Comparison of ENCODE assay signal across 10 cellular contexts in the genomic region with DNA sequence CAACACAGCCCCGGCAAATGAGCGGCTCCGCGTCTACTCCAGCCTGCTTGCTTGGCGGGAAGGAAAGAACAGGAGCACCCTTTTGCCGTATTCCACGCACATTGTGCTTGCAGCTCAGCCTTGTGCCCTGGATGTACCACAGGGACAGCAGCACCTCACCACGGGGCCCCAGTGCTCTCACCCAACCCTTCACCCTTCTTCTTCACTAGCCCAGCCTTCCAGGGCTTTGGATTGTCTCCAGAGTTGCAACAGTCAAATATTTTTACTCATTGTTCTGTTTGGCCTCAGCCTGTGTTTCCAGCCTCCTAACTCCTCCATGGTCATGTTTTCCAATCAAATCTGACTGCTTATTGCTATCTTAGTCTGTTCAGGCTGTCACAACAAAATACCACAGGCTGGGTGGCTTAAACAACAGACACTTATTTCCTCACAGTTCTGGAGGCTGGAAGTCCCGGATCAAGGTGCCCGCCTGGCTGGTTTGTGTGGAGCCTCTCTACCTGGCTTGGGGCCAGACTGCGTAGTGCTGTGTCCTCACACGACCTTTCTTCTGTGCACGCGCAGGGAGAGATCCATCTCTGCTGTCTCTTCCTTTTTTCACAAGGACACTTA.
DNase-seq lines count a peak whose midpoint lies in the region; ATAC-seq and TF ChIP-seq lines count a peak whose summit lies in the region.
"Had no signal": no experiment of that assay in that cellular context is flagged by ENCODE, and none has a peak within 500 bp of the region (broad histone marks: within the 10 kb centered on the region; RNA-seq: fewer than 3 reads in every experiment).

No MANE protein-coding gene starts in this region.

- peak; percentile 79 for DNase-seq in DMS153 (lab: John Stamatoyannopoulos, UW)
- DNase-seq in NCI-H2196 treated with DMSO at 0.1 percent for 48 hours (lab: John Stamatoyannopoulos, UW; ENCODE audit: unreplicated experiment): peak; percentile 34
- DNase-seq in colonic mucosa: peak; percentile 73
- DNase-seq in myocyte (ENCODE audit: low read depth): peak; percentile 34
- DNase-seq in stimulated activated CD4-positive, alpha-beta T cell treated with anti-CD3 and anti-CD28 coated beads, Interleukin-2, amount 100 ng/mL, for 24 hours: no peak
- no peak for DNase-seq in KG1 (lab: John Stamatoyannopoulos, UW)
- DNase-seq in middle frontal gyrus (ENCODE audit: extremely low spot score, low spot score): no peak
- DNase-seq: activated naive CD8-positive, alpha-beta T cell treated with anti-CD3 and anti-CD28 coated beads for 36 hours had no signal

- no peak overlapping the region for H3K9ac ChIP-seq in colonic mucosa (ENCODE audit: low read depth in 2 of 2, low read length in 2 of 2)

- no peak overlapping the region for H3K27ac ChIP-seq in colonic mucosa

- no peaks in the 10 kb centered on the region for H3K4me1 ChIP-seq in colonic mucosa

- H3K4me3 ChIP-seq in colonic mucosa: no peak overlapping the region
- H3K4me3 ChIP-seq: GM12878 had no signal

- H3K9me3 ChIP-seq in colonic mucosa: no peaks in the 10 kb centered on the region

- no peaks in the 10 kb centered on the region for H3K27me3 ChIP-seq in colonic mucosa

- TF ChIP-seq CTCF in colonic mucosa (IDR thresholded peaks at IDR 0.05): no peak

- intact Hi-C loops in colonic mucosa (cut with DNase I): loop anchor here (10.0 kb wide), 1 partner anchor 159 kb away; the partner anchor contains the start of gene CEMIP

- no peak for ATAC-seq in HG03175 (IDR thresholded peaks at IDR 0.05; ENCODE audit: unreplicated experiment)
- ATAC-seq: GM12878 had no signal

- H3K36me3 ChIP-seq in colonic mucosa: no peaks in the 10 kb centered on the region

Comparison
In these comparisons a context has a peak if more than half of its experiments do, and no peak if none do; other contexts are left out.
1. DNase-seq: peak in DMS153 (single experiment), NCI-H2196 treated with DMSO at 0.1 percent for 48 hours (single experiment), colonic mucosa (single experiment) and myocyte (single experiment); none in stimulated activated CD4-positive, alpha-beta T cell treated with anti-CD3 and anti-CD28 coated beads, Interleukin-2, amount 100 ng/mL, for 24 hours (0 of 2), KG1 (single experiment) and middle frontal gyrus (single experiment).